In genomic region chr6:100202417-100203194, GRCh38 we compare ENCODE assay signal across 13 cellular contexts.
DNase-seq lines count a peak whose midpoint lies in the region; ATAC-seq, FAIRE-seq and TF ChIP-seq lines count a peak whose summit lies in the region.
"Had no signal": no experiment of that assay in that cellular context is flagged by ENCODE, and none has a peak within 500 bp of the region (broad histone marks: within the 10 kb centered on the region; RNA-seq: fewer than 3 reads in every experiment).

No MANE protein-coding gene starts in this region.

- BruUV-seq in MCF 10A (replicated peaks; lab: Mats Ljungman, UMichigan): TSS peak; percentile 33

- TF ChIP-seq POLR2A in breast epithelium (IDR thresholded peaks at IDR 0.05): no peak

- H3K9me3 ChIP-seq in breast epithelium (no peaks in the 10 kb centered on the region), SK-N-MC (ENCODE audit: low read depth, low read length) (no peaks in the 10 kb centered on the region), aorta (ENCODE audit: control insufficient read depth, low read length) (no peaks in the 10 kb centered on the region)
- H3K9me3 ChIP-seq: BLaER1, ovary had no signal

- DNase-seq in MCF 10A (ENCODE audit: unreplicated experiment): peak; percentile 94
- DNase-seq in breast epithelium (ENCODE audit: low spot score in 2 of 2): no peak
- no peak for DNase-seq in SK-N-MC (ENCODE audit: low read depth, low spot score)
- DNase-seq in foreskin fibroblast: peak; percentile 89 to 94
- DNase-seq in aorta: no peak
- DNase-seq in D721Med (ENCODE audit: insufficient read length, low spot score): no peak
- DNase-seq: activated CD4-positive, alpha-beta T cell treated with anti-CD3 and anti-CD28 coated beads for 4 hours; NCI-H774; ovary had no signal

- H3K27ac Mint-ChIP-seq in MCF 10A (ENCODE audit: low read depth, unreplicated experiment): peak overlapping the region; percentile 76

- no peak overlapping the region for H3K4me3 Mint-ChIP-seq in MCF 10A (ENCODE audit: unreplicated experiment)

- CTCF ChIA-PET in MCF 10A (lab: Yijun Ruan, JAX): interaction anchor here (0.6 to 0.9 kb wide), 4 partner anchors 16 to 685 kb away, joined by 3 read pairs; no protein-coding TSS in a partner anchor

- 72 to 77% methylated on average over 2 of the region's 2 CpGs for WGBS in aorta, 2 donors

- H3K27ac ChIP-seq in breast epithelium (peak overlapping the region in 1 of 2 donors; percentile 55), SK-N-MC (peak overlapping the region; percentile 74; the same call in 1 of the 2 replicates), aorta (ENCODE audit: low read depth in 1 of 2, low read length in 2 of 2) (no peak overlapping the region)
- H3K27ac ChIP-seq: BLaER1, ovary had no signal

- peaks cover 10% of the 10 kb centered on the region for H3K4me1 Mint-ChIP-seq in MCF 10A (ENCODE audit: insufficient read depth, unreplicated experiment)

- no peaks in the 10 kb centered on the region for H3K4me1 ChIP-seq in breast epithelium
- no peaks in the 10 kb centered on the region for H3K4me1 ChIP-seq in aorta (ENCODE audit: control insufficient read depth in 1 of 2, insufficient read depth in 2 of 2, low read length in 2 of 2)
- H3K4me1 ChIP-seq: BLaER1 had no signal

- no peaks in the 10 kb centered on the region for H3K27me3 Mint-ChIP-seq in MCF 10A (ENCODE audit: insufficient read depth, unreplicated experiment)

- ATAC-seq in aorta (ENCODE audit: low FRiP score) (peak; percentile 77), HG02588 (IDR thresholded peaks at IDR 0.05; ENCODE audit: unreplicated experiment) (no peak), GM21526 (IDR thresholded peaks at IDR 0.05; ENCODE audit: low FRiP score, unreplicated experiment) (no peak)

- intact Hi-C loops in MCF 10A (cut with micrococcal nuclease) (loop anchor here (1.0 kb wide), 1 partner anchor 98 kb away; no protein-coding TSS in a partner anchor), breast epithelium (cut with DNase I; ENCODE audit: low total_unique reads) (no loop called here), aorta (cut with DNase I) (loop anchor here in 1 of 2 donors (10.0 kb wide), 1 partner anchor 142 kb away; no protein-coding TSS in a partner anchor)

- H3K9me3 Mint-ChIP-seq in MCF 10A (ENCODE audit: unreplicated experiment): no peaks in the 10 kb centered on the region

- H3K4me3 ChIP-seq in breast epithelium: no peak overlapping the region
- no peak overlapping the region for H3K4me3 ChIP-seq in SK-N-MC
- no peak overlapping the region for H3K4me3 ChIP-seq in foreskin fibroblast (ENCODE audit: low read depth in 1 of 2, low read length in 2 of 2)
- H3K4me3 ChIP-seq in aorta (ENCODE audit: low read length in 2 of 2): no peak overlapping the region
- H3K4me3 ChIP-seq: BLaER1, ovary had no signal

- H3K36me3 ChIP-seq in breast epithelium (no peaks in the 10 kb centered on the region), SK-N-MC (ENCODE audit: insufficient read depth, low read length) (no peaks in the 10 kb centered on the region), aorta (ENCODE audit: control insufficient read depth in 1 of 2, insufficient read depth in 2 of 2, low read length in 1 of 2) (no peaks in the 10 kb centered on the region)
- H3K36me3 ChIP-seq: BLaER1, ovary had no signal

- H3K27me3 ChIP-seq in breast epithelium (no peaks in the 10 kb centered on the region), aorta (ENCODE audit: control insufficient read depth in 1 of 2, insufficient read depth in 2 of 2, low read length in 1 of 2) (no peaks in the 10 kb centered on the region)
- H3K27me3 ChIP-seq: BLaER1, ovary had no signal

- H3K9ac ChIP-seq in SK-N-MC (ENCODE audit: insufficient read length): no peak overlapping the region
- H3K9ac ChIP-seq: BLaER1 had no signal

- peaks cover 6% of the 10 kb centered on the region for H3K36me3 Mint-ChIP-seq in MCF 10A (ENCODE audit: insufficient read depth, unreplicated experiment)

- FAIRE-seq in D721Med (lab: Jason Lieb, UNC): no peak
- FAIRE-seq: GM18507 had no signal

- POLR2A ChIA-PET in MCF 10A (lab: Yijun Ruan, JAX): interaction anchor here (0.5 to 1.4 kb wide), 8 partner anchors 8 to 94 kb away, joined by 3 to 7 read pairs (median 3); no protein-coding TSS in a partner anchor

- TF ChIP-seq CTCF in MCF 10A (IDR thresholded peaks at IDR 0.05; ENCODE audit: unreplicated experiment) (no peak), breast epithelium (IDR thresholded peaks at IDR 0.05) (no peak), foreskin fibroblast (IDR thresholded peaks at IDR 0.05; ENCODE audit: low read depth, low read length) (no peak), D721Med (IDR thresholded peaks at IDR 0.05; ENCODE audit: insufficient read depth, missing control alignments) (no peak)

Comparison
In these comparisons a context has a peak if more than half of its experiments do, and no peak if none do; other contexts are left out.
1. DNase-seq: peak in MCF 10A (single experiment) and foreskin fibroblast (2 of 2); none in breast epithelium (0 of 2), SK-N-MC (single experiment), aorta (0 of 2) and D721Med (single experiment).